9 cellular contexts compared by ENCODE assay signal in the genomic region with DNA sequence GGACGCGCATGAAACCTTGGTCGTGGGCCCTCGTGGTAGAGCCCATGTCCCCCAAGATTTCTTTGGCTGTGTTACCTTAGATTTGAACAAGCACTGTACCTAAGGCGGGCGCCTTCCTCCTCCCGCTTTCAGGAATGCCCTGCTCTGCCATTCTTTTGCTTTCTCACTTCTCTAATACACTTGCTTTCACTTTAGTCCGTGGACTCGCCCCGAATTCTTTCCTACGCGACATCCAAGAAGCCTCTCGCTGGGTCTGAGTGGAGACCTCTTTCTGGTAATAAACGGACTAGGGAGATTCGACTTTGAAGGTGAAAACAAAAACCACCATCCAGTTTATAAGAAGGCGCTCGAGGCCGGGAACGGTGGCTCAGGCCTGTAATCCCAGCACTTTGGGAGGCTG. TPM values are rescaled to one million over a fixed set of nuclear protein-coding genes. Genes with fewer than 3 reads are reported as not detected.
DNase-seq lines count a peak whose midpoint lies in the region; ATAC-seq and TF ChIP-seq lines count a peak whose summit lies in the region.
"Had no signal": no experiment of that assay in that cellular context is flagged by ENCODE, and none has a peak within 500 bp of the region (broad histone marks: within the 10 kb centered on the region; RNA-seq: fewer than 3 reads in every experiment).

No MANE protein-coding gene starts in this region.

- peaks cover 93% of the 10 kb centered on the region for H3K79me2 ChIP-seq in DND-41 (ENCODE audit: insufficient read depth, low read length)
- H3K79me2 ChIP-seq in OCI-LY1 (ENCODE audit: insufficient read depth, low read length) = peaks cover 57% of the 10 kb centered on the region

- no peaks in the 10 kb centered on the region for H3K9me3 Mint-ChIP-seq in effector memory CD8-positive, alpha-beta T cell
- H3K9me3 Mint-ChIP-seq in osteocyte (ENCODE audit: unreplicated experiment) = no peaks in the 10 kb centered on the region

- H3K4me1 Mint-ChIP-seq in effector memory CD8-positive, alpha-beta T cell (ENCODE audit: low read depth in 2 of 2) = peaks cover 38 to 42% of the 10 kb centered on the region in 2 donors
- H3K4me1 Mint-ChIP-seq in osteocyte (ENCODE audit: unreplicated experiment) = peaks cover 49% of the 10 kb centered on the region

- peaks cover 22% of the 10 kb centered on the region for H3K36me3 Mint-ChIP-seq in effector memory CD8-positive, alpha-beta T cell (ENCODE audit: insufficient read depth)
- H3K36me3 Mint-ChIP-seq in osteocyte (ENCODE audit: unreplicated experiment) = peaks cover 5% of the 10 kb centered on the region

- H4K20me1 ChIP-seq in DND-41 (ENCODE audit: insufficient read depth, low read length) = peaks cover 42% of the 10 kb centered on the region
- no peaks in the 10 kb centered on the region for H4K20me1 ChIP-seq in OCI-LY1 (ENCODE audit: insufficient read depth, low read length)

- H3K27me3 Mint-ChIP-seq in effector memory CD8-positive, alpha-beta T cell = no peaks in the 10 kb centered on the region
- no peaks in the 10 kb centered on the region for H3K27me3 Mint-ChIP-seq in osteocyte (ENCODE audit: unreplicated experiment)

- H3F3A ChIP-seq in OCI-LY1 (ENCODE audit: insufficient read depth, low read length) = no peaks in the 10 kb centered on the region

- H3K9me3 ChIP-seq in DND-41 (ENCODE audit: insufficient read depth, low read length, severe bottlenecking) = no peaks in the 10 kb centered on the region
- H3K9me3 ChIP-seq in OCI-LY1 (ENCODE audit: low read length) = no peaks in the 10 kb centered on the region

- H3K4me1 ChIP-seq in DND-41 (ENCODE audit: insufficient read depth, low read length) (peaks cover 59% of the 10 kb centered on the region), OCI-LY1 (ENCODE audit: insufficient read depth, low read length, severe bottlenecking) (peaks cover 51% of the 10 kb centered on the region)

- no peak for DNase-seq in DND-41
- no peak for DNase-seq in effector memory CD8-positive, alpha-beta T cell
- no peak for DNase-seq in osteocyte (ENCODE audit: extremely low spot score, unreplicated experiment)
- DNase-seq in NCI-H524 (lab: John Stamatoyannopoulos, UW) = no peak
- no peak for DNase-seq in globus pallidus (ENCODE audit: low spot score)
- DNase-seq: SHP77 had no signal

- H3K4me2 ChIP-seq in DND-41 (ENCODE audit: insufficient read depth, low read length) (peak overlapping the region; percentile 76), OCI-LY1 (ENCODE audit: low read length) (peak overlapping the region; percentile 77)

- H3K36me3 ChIP-seq in DND-41 (ENCODE audit: insufficient read depth, low read length) = peaks cover 29% of the 10 kb centered on the region
- H3K36me3 ChIP-seq in OCI-LY1 (ENCODE audit: insufficient read depth, low read length) = peaks cover 25% of the 10 kb centered on the region

- H3K27ac Mint-ChIP-seq in effector memory CD8-positive, alpha-beta T cell = peak overlapping the region; percentile 91 to 92
- H3K27ac Mint-ChIP-seq in osteocyte (ENCODE audit: unreplicated experiment) = peak overlapping the region; percentile 94

- ATAC-seq in DND-41 (ENCODE audit: insufficient read depth, low read depth) = no peak
- ATAC-seq in effector memory CD8-positive, alpha-beta T cell (replicated peaks) = no peak
- no peak for ATAC-seq in GM21528 (IDR thresholded peaks at IDR 0.05; ENCODE audit: low FRiP score, unreplicated experiment)
- ATAC-seq in HG02763 (IDR thresholded peaks at IDR 0.05; ENCODE audit: unreplicated experiment) = no peak

- H3K9ac ChIP-seq in DND-41 (ENCODE audit: low read depth, low read length) (peak overlapping the region; percentile 82), OCI-LY1 (ENCODE audit: low read length) (peak overlapping the region; percentile 89)

- no peaks in the 10 kb centered on the region for H3K9me2 ChIP-seq in OCI-LY1 (ENCODE audit: low read depth, low read length)

- TF ChIP-seq CTCF in DND-41 (IDR thresholded peaks at IDR 0.05; ENCODE audit: borderline replicate concordance, extremely low read depth, low read length, poor library complexity, severe bottlenecking) (no peak), OCI-LY1 (IDR thresholded peaks at IDR 0.05; ENCODE audit: low read length) (no peak), osteocyte (IDR thresholded peaks at IDR 0.05) (no peak)

- no peak overlapping the region for H2AFZ ChIP-seq in DND-41 (ENCODE audit: low read depth, low read length)
- H2AFZ ChIP-seq in OCI-LY1 (ENCODE audit: low read length) = no peak overlapping the region

- H3K4me3 ChIP-seq in DND-41 (ENCODE audit: low read depth in 1 of 2, low read length in 2 of 2) = peak overlapping the region; percentile 54 to 87; a peak in 3 of 4 replicates
- peak overlapping the region; percentile 86 for H3K4me3 ChIP-seq in OCI-LY1 (ENCODE audit: low read depth, low read length, poor library complexity, severe bottlenecking)

- H3K4me3 Mint-ChIP-seq in effector memory CD8-positive, alpha-beta T cell = peak overlapping the region; percentile 89 to 98
- peak overlapping the region; percentile 91 for H3K4me3 Mint-ChIP-seq in osteocyte (ENCODE audit: unreplicated experiment)

- no peaks in the 10 kb centered on the region for H3K27me3 ChIP-seq in DND-41 (ENCODE audit: insufficient read depth, low read length, poor library complexity)
- no peaks in the 10 kb centered on the region for H3K27me3 ChIP-seq in OCI-LY1 (ENCODE audit: insufficient read depth, low read length)

- peak overlapping the region; percentile 90 for H3K27ac ChIP-seq in DND-41 (ENCODE audit: low read length)
- H3K27ac ChIP-seq in OCI-LY1 (ENCODE audit: low read depth, low read length, poor library complexity, severe bottlenecking) = no peak overlapping the region

RNA-seq across cellular contexts. Expression of gene NUP50, which starts 1.2 kb away (rescaled TPM):
- 44.1 and 48.3 TPM in 2 replicates for total RNA-seq in osteocyte
